Comparison of ENCODE assay signal across 15 cellular contexts in the genomic region with DNA sequence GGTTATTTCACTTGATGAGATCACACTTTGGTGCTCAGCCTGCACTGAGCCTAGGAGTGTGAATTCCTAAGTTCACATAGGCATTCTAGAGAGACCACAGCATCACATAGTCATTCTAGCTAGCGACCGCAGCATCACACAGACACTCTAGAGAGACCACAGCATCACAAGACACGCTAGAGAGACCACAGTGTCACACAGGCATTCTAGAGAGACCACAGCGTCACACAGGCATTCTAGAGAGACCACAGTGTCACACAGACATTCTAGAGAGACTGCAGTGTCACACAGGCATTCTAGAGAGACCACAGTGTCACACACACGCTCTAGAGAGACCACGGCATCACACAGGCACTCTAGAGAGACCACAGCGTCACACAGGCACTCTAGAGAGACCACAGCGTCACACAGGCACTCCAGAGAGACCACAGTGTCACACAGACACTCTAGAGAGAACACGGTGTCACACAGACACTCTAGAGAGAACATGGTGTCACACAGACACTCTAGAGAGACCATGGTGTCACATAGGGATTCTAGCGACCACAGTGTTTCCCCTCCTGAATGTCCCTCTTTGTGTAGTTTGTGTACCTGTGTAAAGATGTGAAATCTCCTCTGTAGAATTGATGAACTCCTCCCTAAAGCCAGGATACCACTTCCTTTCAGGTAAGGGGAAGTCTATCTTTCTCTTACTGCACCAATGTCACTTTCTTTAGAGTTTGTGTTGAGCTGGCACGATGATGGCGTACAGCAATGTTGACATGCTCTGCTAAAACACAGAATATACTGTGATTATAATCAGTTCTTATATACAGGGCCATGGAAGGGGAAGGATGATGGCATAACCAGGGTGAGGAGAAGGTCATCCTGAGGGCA.
A peak's percentile ranks its signal among the peaks of the same experiment; 100 is the strongest.
DNase-seq lines count a peak whose midpoint lies in the region; ATAC-seq, FAIRE-seq and TF ChIP-seq lines count a peak whose summit lies in the region.
"Had no signal": no experiment of that assay in that cellular context is flagged by ENCODE, and none has a peak within 500 bp of the region (broad histone marks: within the 10 kb centered on the region; RNA-seq: fewer than 3 reads in every experiment).

No MANE protein-coding gene starts in this region.

- H3K27ac Mint-ChIP-seq in T-helper 17 cell, result peak overlapping the region; percentile 37
- H3K27ac Mint-ChIP-seq in effector memory CD8-positive, alpha-beta T cell, result peak overlapping the region; percentile 90 to 94
- H3K27ac Mint-ChIP-seq in stimulated activated naive CD8-positive, alpha-beta T cell treated with anti-CD3 and anti-CD28 coated beads, Interleukin-15, amount 100 ng/mL, for 72 hours, result peak overlapping the region; percentile 81 to 94

- peaks cover 16% of the 10 kb centered on the region for H3K4me1 Mint-ChIP-seq in T-helper 17 cell
- H3K4me1 Mint-ChIP-seq in effector memory CD8-positive, alpha-beta T cell (ENCODE audit: low read depth in 2 of 2), result peaks cover 25 to 28% of the 10 kb centered on the region in 2 donors
- H3K4me1 Mint-ChIP-seq in stimulated activated naive CD8-positive, alpha-beta T cell treated with anti-CD3 and anti-CD28 coated beads, Interleukin-15, amount 100 ng/mL, for 72 hours, result peaks cover 37% of the 10 kb centered on the region

- CTCF ChIA-PET in HepG2 (lab: Yijun Ruan, JAX; ENCODE audit: low intra/inter-chr PET ratio, low total read pairs), result no interaction called here

- DNase-seq in HepG2 (ENCODE audit: low spot score), result no peak
- DNase-seq in right lobe of liver, result no peak
- DNase-seq in T-helper 17 cell, result no peak
- peak; percentile 39 to 53 (median 44) for DNase-seq in effector memory CD8-positive, alpha-beta T cell
- DNase-seq in stimulated activated naive CD8-positive, alpha-beta T cell treated with anti-CD3 and anti-CD28 coated beads, Interleukin-15, amount 100 ng/mL, for 72 hours, result peak; percentile 49 to 72
- no peak for DNase-seq in kidney
- no peak for DNase-seq in Ammon's horn (ENCODE audit: low spot score)
- DNase-seq in left colon, result no peak
- DNase-seq: cortex of kidney, Karpas-422, NCI-H446 treated with DMSO at 0.1 percent for 48 hours, right cardiac atrium had no signal

- H3K27ac ChIP-seq in HepG2 (ENCODE audit: extremely low read length, insufficient read depth, low read length), result no peak overlapping the region
- H3K27ac ChIP-seq in right lobe of liver, result no peak overlapping the region
- H3K27ac ChIP-seq in kidney (ENCODE audit: low read depth in 2 of 2, low read length in 2 of 2), result no peak overlapping the region
- H3K27ac ChIP-seq: SJSA1 had no signal

- no peak for TF ChIP-seq POLR2A in HepG2 (IDR thresholded peaks at IDR 0.05; ENCODE audit: insufficient read depth in 1 of 2, low read depth in 2 of 2, low read length in 2 of 2)
- no peak for TF ChIP-seq POLR2A in right lobe of liver (IDR thresholded peaks at IDR 0.05)

- no peaks in the 10 kb centered on the region for H3K79me2 ChIP-seq in HepG2 (ENCODE audit: insufficient read depth, low read length)

- FAIRE-seq in HepG2 (lab: Jason Lieb, UNC) (no peak), kidney (lab: Jason Lieb, UNC) (no peak)
- FAIRE-seq: frontal cortex had no signal

- TF ChIP-seq CTCF in HepG2 (CRISPR knock-in tag; IDR thresholded peaks at IDR 0.05) (no peak), right lobe of liver (IDR thresholded peaks at IDR 0.05) (no peak), kidney (IDR thresholded peaks at IDR 0.05; ENCODE audit: borderline replicate concordance, extremely low read depth, insufficient read depth) (no peak)

- no peaks in the 10 kb centered on the region for H3K9me3 ChIP-seq in HepG2 (ENCODE audit: low read length)
- H3K9me3 ChIP-seq in right lobe of liver, result no peaks in the 10 kb centered on the region
- H3K9me3 ChIP-seq in T-helper 17 cell (ENCODE audit: control insufficient read depth, low read length, poor library complexity, severe bottlenecking), result no peaks in the 10 kb centered on the region
- no peaks in the 10 kb centered on the region for H3K9me3 ChIP-seq in kidney (ENCODE audit: control insufficient read depth in 1 of 2, low read length in 2 of 2)
- H3K9me3 ChIP-seq: SJSA1 had no signal

- intact Hi-C loops in HepG2 (cut with micrococcal nuclease; ENCODE audit: unreplicated experiment), result no loop called here
- intact Hi-C loops in right lobe of liver (cut with DNase I), result no loop called here
- intact Hi-C loops in kidney (cut with DNase I), result no loop called here
- intact Hi-C loops in left colon (cut with DNase I, micrococcal nuclease), result no loop called here

- H3K27me3 ChIP-seq in HepG2 (ENCODE audit: control insufficient read depth in 1 of 2, insufficient read depth in 2 of 2, low read length in 2 of 2), result no peaks in the 10 kb centered on the region
- no peaks in the 10 kb centered on the region for H3K27me3 ChIP-seq in right lobe of liver
- H3K27me3 ChIP-seq: SJSA1 had no signal

- no peaks in the 10 kb centered on the region for H3K36me3 ChIP-seq in HepG2 (replicated peaks in 1 of 2; ENCODE audit: control insufficient read depth in 1 of 2, insufficient read depth in 2 of 2, low read length in 2 of 2)
- H3K36me3 ChIP-seq in right lobe of liver, result no peaks in the 10 kb centered on the region
- H3K36me3 ChIP-seq in kidney (ENCODE audit: control insufficient read depth in 1 of 2, insufficient read depth in 2 of 2, low read length in 2 of 2), result no peaks in the 10 kb centered on the region
- H3K36me3 ChIP-seq: SJSA1 had no signal

- H3K4me3 ChIP-seq in HepG2 (replicated peaks in 1 of 3; ENCODE audit: insufficient read depth in 1 of 3, low read depth in 2 of 3, low read length in 3 of 3) (no peak overlapping the region), right lobe of liver (no peak overlapping the region), kidney (ENCODE audit: low read length in 2 of 2) (no peak overlapping the region)
- H3K4me3 ChIP-seq: lung, SJSA1 had no signal

- peaks cover 3% of the 10 kb centered on the region for H3K36me3 Mint-ChIP-seq in T-helper 17 cell (ENCODE audit: low read depth)
- H3K36me3 Mint-ChIP-seq in effector memory CD8-positive, alpha-beta T cell (ENCODE audit: insufficient read depth), result peaks cover 8% of the 10 kb centered on the region

- 83% methylated on average over 12 of the region's 12 CpGs for WGBS in HepG2 (ENCODE audit: low lambda C conversion rate)
- whole genome bisulfite sequencing in right lobe of liver (ENCODE audit: insufficient coverage, low coverage, low lambda C conversion rate, missing lambda C conversion rate), result 92% methylated on average over 3 of the region's 12 CpGs

- H2AFZ ChIP-seq in HepG2 (ENCODE audit: low read length), result no peak overlapping the region

- no peaks in the 10 kb centered on the region for H3K4me1 ChIP-seq in HepG2 (ENCODE audit: insufficient read depth, low read length)
- H3K4me1 ChIP-seq in right lobe of liver, result no peaks in the 10 kb centered on the region
- H3K4me1 ChIP-seq in kidney (ENCODE audit: control insufficient read depth in 1 of 2, insufficient read depth in 1 of 2, low read depth in 1 of 2, low read length in 2 of 2), result peaks cover 0 to 12% of the 10 kb centered on the region in 2 donors
- H3K4me1 ChIP-seq: SJSA1 had no signal

- peaks cover 16% of the 10 kb centered on the region for H3K27me3 Mint-ChIP-seq in T-helper 17 cell
- H3K27me3 Mint-ChIP-seq in effector memory CD8-positive, alpha-beta T cell, result no peaks in the 10 kb centered on the region
- peaks cover 29% of the 10 kb centered on the region for H3K27me3 Mint-ChIP-seq in stimulated activated naive CD8-positive, alpha-beta T cell treated with anti-CD3 and anti-CD28 coated beads, Interleukin-15, amount 100 ng/mL, for 72 hours

- BruUV-seq in HepG2 (replicated peaks; lab: Mats Ljungman, UMichigan), result no TSS peak

- ATAC-seq in HepG2, result no peak
- no peak for ATAC-seq in right lobe of liver
- peak; percentile 62 for ATAC-seq in T-helper 17 cell
- ATAC-seq in effector memory CD8-positive, alpha-beta T cell (replicated peaks), result peak; percentile 86
- ATAC-seq in stimulated activated naive CD8-positive, alpha-beta T cell treated with anti-CD3 and anti-CD28 coated beads, Interleukin-15, amount 100 ng/mL, for 72 hours, result peak; percentile 92
- ATAC-seq in left colon, result no peak

- TF ChIP-seq RAD21 in HepG2 (CRISPR knock-in tag; IDR thresholded peaks at IDR 0.05), result no peak

- no peaks in the 10 kb centered on the region for H4K20me1 ChIP-seq in HepG2 (ENCODE audit: insufficient read depth, low read length)

- no peak overlapping the region for H3K4me2 ChIP-seq in HepG2 (ENCODE audit: low read depth, low read length)

- H3K9ac ChIP-seq in HepG2 (ENCODE audit: insufficient read depth, low read depth, low read length) (no peak overlapping the region), kidney (ENCODE audit: low read length in 2 of 2) (no peak overlapping the region)

- peaks cover 0 to 6% of the 10 kb centered on the region in 2 donors for H3K9me3 Mint-ChIP-seq in effector memory CD8-positive, alpha-beta T cell
- H3K9me3 Mint-ChIP-seq in stimulated activated naive CD8-positive, alpha-beta T cell treated with anti-CD3 and anti-CD28 coated beads, Interleukin-15, amount 100 ng/mL, for 72 hours, result peaks cover 13 to 15% of the 10 kb centered on the region in 2 donors

- POLR2A ChIA-PET in HepG2 (lab: Yijun Ruan, JAX), result no interaction called here

- peak overlapping the region; percentile 16 for H3K4me3 Mint-ChIP-seq in T-helper 17 cell
- peak overlapping the region; percentile 12 to 41 for H3K4me3 Mint-ChIP-seq in effector memory CD8-positive, alpha-beta T cell
- no peak overlapping the region for H3K4me3 Mint-ChIP-seq in stimulated activated naive CD8-positive, alpha-beta T cell treated with anti-CD3 and anti-CD28 coated beads, Interleukin-15, amount 100 ng/mL, for 72 hours

- in situ Hi-C loops in HepG2 (cut with HindIII; ENCODE audit: extremely low pct_ligation_motif_present, low pct_unique_long_range_greater_than_20kb), result no loop called here

- TF ChIP-seq EP300 in HepG2 (IDR thresholded peaks at IDR 0.05; ENCODE audit: low read depth in 2 of 2, low read length in 2 of 2) (no peak), HepG2 (CRISPR knock-in tag; IDR thresholded peaks at IDR 0.05; ENCODE audit: borderline replicate concordance) (no peak)

Comparison
In these comparisons a context has a peak if more than half of its experiments do, and no peak if none do; other contexts are left out.
1. ATAC-seq: peak in T-helper 17 cell (single experiment), effector memory CD8-positive, alpha-beta T cell (single experiment) and stimulated activated naive CD8-positive, alpha-beta T cell treated with anti-CD3 and anti-CD28 coated beads, Interleukin-15, amount 100 ng/mL, for 72 hours (single experiment); none in HepG2 (single experiment), right lobe of liver (0 of 4) and left colon (single experiment).
2. DNase-seq: peak in effector memory CD8-positive, alpha-beta T cell (3 of 3) and stimulated activated naive CD8-positive, alpha-beta T cell treated with anti-CD3 and anti-CD28 coated beads, Interleukin-15, amount 100 ng/mL, for 72 hours (2 of 2); none in HepG2 (single experiment), right lobe of liver (0 of 3), T-helper 17 cell (0 of 3), kidney (single experiment), Ammon's horn (single experiment) and left colon (0 of 2).
3. H3K27ac Mint-ChIP-seq: peak in every context shown above with its lines; median percentile 92 in effector memory CD8-positive, alpha-beta T cell; 88 in stimulated activated naive CD8-positive, alpha-beta T cell treated with anti-CD3 and anti-CD28 coated beads, Interleukin-15, amount 100 ng/mL, for 72 hours; 37 in T-helper 17 cell.
4. H3K4me3 Mint-ChIP-seq: peak in T-helper 17 cell (single experiment) and effector memory CD8-positive, alpha-beta T cell (2 of 2); none in stimulated activated naive CD8-positive, alpha-beta T cell treated with anti-CD3 and anti-CD28 coated beads, Interleukin-15, amount 100 ng/mL, for 72 hours (0 of 2).